ENCODE assay signal across 12 cellular contexts in genomic region chr18:28045176-28045810, GRCh38.
DNase-seq lines count a peak whose midpoint lies in the region; ATAC-seq, FAIRE-seq and TF ChIP-seq lines count a peak whose summit lies in the region.
"Had no signal": no experiment of that assay in that cellular context is flagged by ENCODE, and none has a peak within 500 bp of the region (broad histone marks: within the 10 kb centered on the region; RNA-seq: fewer than 3 reads in every experiment).

No MANE protein-coding gene starts in this region.

- WGBS in esophagus muscularis mucosa, result 35% methylated on average over 3 of the region's 3 CpGs

- DNase-seq in Right ventricle myocardium superior (no peak), cardiac septum (ENCODE audit: low spot score) (no peak), RCC 7860 (ENCODE audit: low spot score) (peak; percentile 74), glomerular endothelial cell (ENCODE audit: extremely low read depth, low read depth, low spot score) (peak; percentile 44), superior temporal gyrus (ENCODE audit: extremely low spot score) (peak; percentile 64), esophagus muscularis mucosa (ENCODE audit: extremely low spot score) (no peak)
- no peak for DNase-seq in stimulated activated CD4-positive, alpha-beta T cell treated with anti-CD3 and anti-CD28 coated beads, Interleukin-4, amount 100 ng/mL, for 24 hours
- DNase-seq: activated effector memory CD4-positive, alpha-beta T cell treated with Interleukin-2 at 50 U/mL for 16 hours; NCI-H1048; T-helper 2 cell had no signal

- H3K4me3 ChIP-seq in esophagus muscularis mucosa, result no peak overlapping the region

- ATAC-seq in Right ventricle myocardium superior (ENCODE audit: poor library complexity), result peak; percentile 11
- no peak for ATAC-seq in GM18498 (IDR thresholded peaks at IDR 0.05; ENCODE audit: unreplicated experiment)

- TF ChIP-seq CTCF in esophagus muscularis mucosa (IDR thresholded peaks at IDR 0.05), result no peak

- TF ChIP-seq POLR2A in esophagus muscularis mucosa (IDR thresholded peaks at IDR 0.05; ENCODE audit: low read depth), result no peak

- H3K27me3 ChIP-seq in esophagus muscularis mucosa, result no peaks in the 10 kb centered on the region

- H3K27ac ChIP-seq in esophagus muscularis mucosa (replicated peaks in 1 of 4), result no peak overlapping the region

- no peaks in the 10 kb centered on the region for H3K36me3 ChIP-seq in esophagus muscularis mucosa

- H3K4me1 ChIP-seq in esophagus muscularis mucosa, result peaks cover 0 to 21% (median 3%) of the 10 kb centered on the region in 4 donors

- peak; percentile 59 for FAIRE-seq in RCC 7860 (lab: Jason Lieb, UNC)
- FAIRE-seq: GM18507 had no signal

- TF ChIP-seq EP300 in esophagus muscularis mucosa (IDR thresholded peaks at IDR 0.05), result no peak

- no peaks in the 10 kb centered on the region for H3K9me3 ChIP-seq in esophagus muscularis mucosa

- intact Hi-C loops in Right ventricle myocardium superior (cut with DNase I) (no loop called here), cardiac septum (cut with DNase I) (no loop called here), esophagus muscularis mucosa (cut with DNase I) (no loop called here)

Comparison
In these comparisons a context has a peak if more than half of its experiments do, and no peak if none do; other contexts are left out.
1. DNase-seq: peak in RCC 7860 (single experiment), glomerular endothelial cell (single experiment) and superior temporal gyrus (single experiment); none in Right ventricle myocardium superior (single experiment), cardiac septum (single experiment), stimulated activated CD4-positive, alpha-beta T cell treated with anti-CD3 and anti-CD28 coated beads, Interleukin-4, amount 100 ng/mL, for 24 hours (single experiment) and esophagus muscularis mucosa (single experiment).